In the genomic region with DNA sequence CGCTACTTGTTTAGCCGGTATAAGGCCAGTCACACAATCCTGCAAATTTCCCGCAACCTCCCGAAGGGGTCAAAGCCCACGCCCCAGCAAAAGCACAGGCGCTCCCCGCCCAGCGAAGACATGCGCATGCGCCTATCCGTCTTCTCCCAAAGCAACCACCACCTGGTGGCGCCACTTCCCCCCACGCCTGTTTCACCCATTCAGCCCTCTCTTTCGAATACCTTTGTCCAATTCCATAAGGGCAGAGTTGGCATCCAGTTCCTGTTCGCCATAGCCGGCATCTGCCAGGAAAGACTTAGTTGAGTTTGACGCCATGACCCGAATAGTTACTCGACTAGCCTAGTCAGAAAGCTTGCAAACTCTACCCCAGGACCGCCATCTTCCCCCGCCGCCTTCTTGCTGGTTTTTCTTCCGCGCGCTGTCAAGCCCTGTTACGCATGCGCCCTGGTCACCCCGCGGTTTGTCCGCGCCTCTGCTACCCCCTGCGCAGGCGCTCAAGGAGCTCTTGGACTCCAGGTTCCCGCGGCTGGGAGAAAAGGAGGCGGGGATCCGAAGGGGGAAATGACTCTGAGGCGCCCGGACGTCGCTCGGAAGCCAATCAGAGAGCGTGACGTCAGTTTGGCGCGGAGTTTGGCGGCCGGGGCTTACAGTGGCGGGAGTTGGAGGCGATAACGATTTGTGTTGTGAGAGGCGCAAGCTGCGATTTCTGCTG, we compare ENCODE assay signal across 8 cellular contexts. TPM values are rescaled to one million over a fixed set of nuclear protein-coding genes. Genes with fewer than 3 reads are reported as not detected.
DNase-seq lines count a peak whose midpoint lies in the region; TF ChIP-seq lines count a peak whose summit lies in the region.

A gene with protein sequence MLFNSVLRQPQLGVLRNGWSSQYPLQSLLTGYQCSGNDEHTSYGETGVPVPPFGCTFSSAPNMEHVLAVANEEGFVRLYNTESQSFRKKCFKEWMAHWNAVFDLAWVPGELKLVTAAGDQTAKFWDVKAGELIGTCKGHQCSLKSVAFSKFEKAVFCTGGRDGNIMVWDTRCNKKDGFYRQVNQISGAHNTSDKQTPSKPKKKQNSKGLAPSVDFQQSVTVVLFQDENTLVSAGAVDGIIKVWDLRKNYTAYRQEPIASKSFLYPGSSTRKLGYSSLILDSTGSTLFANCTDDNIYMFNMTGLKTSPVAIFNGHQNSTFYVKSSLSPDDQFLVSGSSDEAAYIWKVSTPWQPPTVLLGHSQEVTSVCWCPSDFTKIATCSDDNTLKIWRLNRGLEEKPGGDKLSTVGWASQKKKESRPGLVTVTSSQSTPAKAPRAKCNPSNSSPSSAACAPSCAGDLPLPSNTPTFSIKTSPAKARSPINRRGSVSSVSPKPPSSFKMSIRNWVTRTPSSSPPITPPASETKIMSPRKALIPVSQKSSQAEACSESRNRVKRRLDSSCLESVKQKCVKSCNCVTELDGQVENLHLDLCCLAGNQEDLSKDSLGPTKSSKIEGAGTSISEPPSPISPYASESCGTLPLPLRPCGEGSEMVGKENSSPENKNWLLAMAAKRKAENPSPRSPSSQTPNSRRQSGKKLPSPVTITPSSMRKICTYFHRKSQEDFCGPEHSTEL (plus strand): TSS at position 626 of the 712 bp plus-strand sequence. CDS start 143 bp downstream, outside the sequence.
A gene with protein sequence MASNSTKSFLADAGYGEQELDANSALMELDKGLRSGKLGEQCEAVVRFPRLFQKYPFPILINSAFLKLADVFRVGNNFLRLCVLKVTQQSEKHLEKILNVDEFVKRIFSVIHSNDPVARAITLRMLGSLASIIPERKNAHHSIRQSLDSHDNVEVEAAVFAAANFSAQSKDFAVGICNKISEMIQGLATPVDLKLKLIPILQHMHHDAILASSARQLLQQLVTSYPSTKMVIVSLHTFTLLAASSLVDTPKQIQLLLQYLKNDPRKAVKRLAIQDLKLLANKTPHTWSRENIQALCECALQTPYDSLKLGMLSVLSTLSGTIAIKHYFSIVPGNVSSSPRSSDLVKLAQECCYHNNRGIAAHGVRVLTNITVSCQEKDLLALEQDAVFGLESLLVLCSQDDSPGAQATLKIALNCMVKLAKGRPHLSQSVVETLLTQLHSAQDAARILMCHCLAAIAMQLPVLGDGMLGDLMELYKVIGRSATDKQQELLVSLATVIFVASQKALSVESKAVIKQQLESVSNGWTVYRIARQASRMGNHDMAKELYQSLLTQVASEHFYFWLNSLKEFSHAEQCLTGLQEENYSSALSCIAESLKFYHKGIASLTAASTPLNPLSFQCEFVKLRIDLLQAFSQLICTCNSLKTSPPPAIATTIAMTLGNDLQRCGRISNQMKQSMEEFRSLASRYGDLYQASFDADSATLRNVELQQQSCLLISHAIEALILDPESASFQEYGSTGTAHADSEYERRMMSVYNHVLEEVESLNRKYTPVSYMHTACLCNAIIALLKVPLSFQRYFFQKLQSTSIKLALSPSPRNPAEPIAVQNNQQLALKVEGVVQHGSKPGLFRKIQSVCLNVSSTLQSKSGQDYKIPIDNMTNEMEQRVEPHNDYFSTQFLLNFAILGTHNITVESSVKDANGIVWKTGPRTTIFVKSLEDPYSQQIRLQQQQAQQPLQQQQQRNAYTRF (minus strand): TSS at position 435 of the 712 bp plus-strand sequence. CDS start 120 bp downstream, at position 315.

- peak within 1 kb of the TSS; percentile 80 for H3K4me2 ChIP-seq in MM.1S (ENCODE audit: low read depth, low read length)

- H3K9me3 Mint-ChIP-seq in nephron = no peaks in the 10 kb centered on the region
- no peaks in the 10 kb centered on the region for H3K9me3 Mint-ChIP-seq in stimulated activated naive CD8-positive, alpha-beta T cell treated with anti-CD3 and anti-CD28 coated beads, Interleukin-15, Interleukin-2, amounts not matched to agents 100 ng/mL and 50 ng/mL, for 24 hours

- H3K4me3 Mint-ChIP-seq in nephron = peak within 1 kb of the TSS; percentile 95 to 97 (median 96)
- peak within 1 kb of the TSS; percentile 99 for H3K4me3 Mint-ChIP-seq in stimulated activated naive CD8-positive, alpha-beta T cell treated with anti-CD3 and anti-CD28 coated beads, Interleukin-15, Interleukin-2, amounts not matched to agents 100 ng/mL and 50 ng/mL, for 24 hours

- no peaks in the 10 kb centered on the region for H3K9me3 ChIP-seq in MM.1S (replicated peaks; ENCODE audit: insufficient read depth, low read length)

- no peaks in the 10 kb centered on the region for H3K27me3 Mint-ChIP-seq in nephron (ENCODE audit: low read depth)
- peaks cover 3% of the 10 kb centered on the region for H3K27me3 Mint-ChIP-seq in stimulated activated naive CD8-positive, alpha-beta T cell treated with anti-CD3 and anti-CD28 coated beads, Interleukin-15, Interleukin-2, amounts not matched to agents 100 ng/mL and 50 ng/mL, for 24 hours

- H3K27ac Mint-ChIP-seq in nephron = peak within 1 kb of the TSS; percentile 90 to 99 (median 98)
- H3K27ac Mint-ChIP-seq in stimulated activated naive CD8-positive, alpha-beta T cell treated with anti-CD3 and anti-CD28 coated beads, Interleukin-15, Interleukin-2, amounts not matched to agents 100 ng/mL and 50 ng/mL, for 24 hours = peak within 1 kb of the TSS; percentile 100

- H3F3A ChIP-seq in MM.1S (ENCODE audit: insufficient read depth, low read length) = peaks cover 47% of the 10 kb centered on the region

- DNase-seq in GF-D8 (lab: John Stamatoyannopoulos, UW) (peak; percentile 97), HCEC 1CT (peak; percentile 100), MM.1S (peak; percentile 100), SIG-M5 (lab: John Stamatoyannopoulos, UW) (peak; percentile 98), activated gamma-delta T cell (lab: John Stamatoyannopoulos, UW) (peak; percentile 88), fibroblast of the aortic adventitia (ENCODE audit: low read depth) (peak; percentile 99)

- peaks cover 6% of the 10 kb centered on the region for H3K36me3 Mint-ChIP-seq in nephron (ENCODE audit: low read depth)
- H3K36me3 Mint-ChIP-seq in stimulated activated naive CD8-positive, alpha-beta T cell treated with anti-CD3 and anti-CD28 coated beads, Interleukin-15, Interleukin-2, amounts not matched to agents 100 ng/mL and 50 ng/mL, for 24 hours (ENCODE audit: low read depth) = peaks cover 47% of the 10 kb centered on the region

- H3K4me1 Mint-ChIP-seq in nephron = peaks cover 50% of the 10 kb centered on the region
- H3K4me1 Mint-ChIP-seq in stimulated activated naive CD8-positive, alpha-beta T cell treated with anti-CD3 and anti-CD28 coated beads, Interleukin-15, Interleukin-2, amounts not matched to agents 100 ng/mL and 50 ng/mL, for 24 hours (ENCODE audit: low read depth) = peaks cover 78% of the 10 kb centered on the region

- peaks cover 38% of the 10 kb centered on the region for H4K20me1 ChIP-seq in MM.1S (ENCODE audit: insufficient read depth, low read length)

- H3K27ac ChIP-seq in MM.1S (ENCODE audit: low read length) = peak within 1 kb of the TSS; percentile 82

- H3K9ac ChIP-seq in MM.1S (ENCODE audit: low read length) = peak within 1 kb of the TSS; percentile 83

- TF ChIP-seq CTCF in MM.1S (IDR thresholded peaks at IDR 0.05; ENCODE audit: low read length) = peak; percentile 97
- peak; percentile 80 for TF ChIP-seq CTCF in fibroblast of the aortic adventitia (IDR thresholded peaks at IDR 0.05; ENCODE audit: insufficient read depth, low read length)
- peak; percentile 91 to 96 (median 95) for TF ChIP-seq CTCF in nephron (IDR thresholded peaks at IDR 0.05; ENCODE audit: unreplicated experiment in 3 of 3)

- H3K4me3 ChIP-seq in MM.1S (ENCODE audit: low read length) = peak within 1 kb of the TSS; percentile 89
- peak within 1 kb of the TSS; percentile 90 for H3K4me3 ChIP-seq in fibroblast of the aortic adventitia (ENCODE audit: low read depth, low read length)

- no peaks in the 10 kb centered on the region for H3K27me3 ChIP-seq in MM.1S (replicated peaks; ENCODE audit: insufficient read depth, low read length)

- H3K36me3 ChIP-seq in MM.1S (replicated peaks; ENCODE audit: insufficient read depth, low read length) = peaks cover 3% of the 10 kb centered on the region; the same call in 1 of the 2 replicates

- peaks cover 48% of the 10 kb centered on the region for H3K4me1 ChIP-seq in MM.1S (ENCODE audit: low read length)

- H3K79me2 ChIP-seq in MM.1S (ENCODE audit: low read length) = peaks cover 91% of the 10 kb centered on the region

- peak within 1 kb of the TSS; percentile 82 for H2AFZ ChIP-seq in MM.1S (ENCODE audit: low read length)

- no peaks in the 10 kb centered on the region for H3K9me2 ChIP-seq in MM.1S (replicated peaks; ENCODE audit: insufficient read depth, low read length)

RNA-seq across cellular contexts. Expression of the first gene that starts in this region (rescaled TPM):
- total RNA-seq in fibroblast of the aortic adventitia (ENCODE audit: low replicate concordance) = 1.5 and 47.7 TPM in 2 replicates

RNA-seq across cellular contexts. Expression of the second gene that starts in this region (rescaled TPM):
- 34.7 and 57.8 TPM in 2 replicates for total RNA-seq in fibroblast of the aortic adventitia (ENCODE audit: low replicate concordance)

Comparison
In these comparisons a context has a peak if more than half of its experiments do, and no peak if none do; other contexts are left out.
1. Peak in every context shown above with its lines: DNase-seq, H3K4me3 ChIP-seq and H3K27ac ChIP-seq.